8 cellular contexts compared by ENCODE assay signal in the genomic region with DNA sequence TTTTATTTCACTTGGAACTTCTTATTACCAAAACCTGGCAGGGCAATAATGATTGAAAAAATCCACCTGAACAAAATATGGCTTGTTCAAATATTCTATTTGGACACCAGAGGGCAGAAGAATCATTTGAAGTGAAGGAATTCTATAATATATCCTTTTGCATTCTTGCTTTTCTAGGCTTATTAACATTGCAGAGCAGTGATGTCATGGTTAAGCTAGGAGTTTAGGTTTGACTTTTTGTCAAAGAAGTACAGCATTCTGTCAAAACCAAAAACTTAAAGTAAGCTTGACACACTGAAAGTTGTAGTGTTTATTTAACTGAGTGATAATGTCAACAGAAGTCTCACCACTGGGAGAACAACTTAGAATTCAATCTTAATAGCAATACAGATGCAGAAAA.
A peak's percentile ranks its signal among the peaks of the same experiment; 100 is the strongest.
DNase-seq lines count a peak whose midpoint lies in the region; ATAC-seq and TF ChIP-seq lines count a peak whose summit lies in the region.

No MANE protein-coding gene starts in this region.

- CTCF ChIA-PET in CD8-positive, alpha-beta T cell (lab: Charles Lee) = interaction anchor here (0.6 to 1.0 kb wide), 2 partner anchors 14 to 1052 kb away, joined by 3 read pairs; no protein-coding TSS in a partner anchor

- no peaks in the 10 kb centered on the region for H3K36me3 Mint-ChIP-seq in CD8-positive, alpha-beta T cell
- no peaks in the 10 kb centered on the region for H3K36me3 Mint-ChIP-seq in brain
- H3K36me3 Mint-ChIP-seq in mesothelial cell of epicardium = peaks cover 31% of the 10 kb centered on the region
- no peaks in the 10 kb centered on the region for H3K36me3 Mint-ChIP-seq in natural killer cell

- intact Hi-C loops in CD8-positive, alpha-beta T cell (cut with DNase I, micrococcal nuclease) = no loop called here
- intact Hi-C loops in natural killer cell (cut with micrococcal nuclease) = no loop called here

- no peak overlapping the region for H3K27ac ChIP-seq in CD8-positive, alpha-beta T cell (ENCODE audit: low read depth, low read length)

- H3K36me3 ChIP-seq in CD8-positive, alpha-beta T cell (ENCODE audit: insufficient read depth, low read length) = no peaks in the 10 kb centered on the region

- no peak overlapping the region for H3K4me3 ChIP-seq in CD8-positive, alpha-beta T cell (ENCODE audit: low read depth, low read length)

- DNase-seq in CD8-positive, alpha-beta T cell = no peak
- DNase-seq in NCI-H1105 (lab: John Stamatoyannopoulos, UW) (peak; percentile 15), mesothelial cell of epicardium (ENCODE audit: low spot score in 2 of 2, unreplicated experiment in 2 of 2) (no peak), GM19240 (ENCODE audit: insufficient read length, low spot score) (no peak), natural killer cell (no peak), KG1 (lab: John Stamatoyannopoulos, UW) (no peak)

- H3K27me3 ChIP-seq in CD8-positive, alpha-beta T cell (ENCODE audit: insufficient read depth, low read length) = no peaks in the 10 kb centered on the region

- TF ChIP-seq CTCF in CD8-positive, alpha-beta T cell (IDR thresholded peaks at IDR 0.05) = peak; percentile 21
- TF ChIP-seq CTCF in brain (conservative IDR thresholded peaks at IDR 0.05) (peak; percentile 82 to 83), mesothelial cell of epicardium (IDR thresholded peaks at IDR 0.05; ENCODE audit: unreplicated experiment) (peak; percentile 74), natural killer cell (IDR thresholded peaks at IDR 0.05) (no peak)

- ATAC-seq in CD8-positive, alpha-beta T cell = no peak
- ATAC-seq in GM19468 (IDR thresholded peaks at IDR 0.05; ENCODE audit: extremely low read depth, unreplicated experiment) = peak; percentile 43
- no peak for ATAC-seq in natural killer cell

- POLR2A ChIA-PET in CD8-positive, alpha-beta T cell (lab: Charles Lee) = no interaction called here

- H3K4me3 Mint-ChIP-seq in CD8-positive, alpha-beta T cell = no peak overlapping the region
- H3K4me3 Mint-ChIP-seq in brain (no peak overlapping the region), mesothelial cell of epicardium (no peak overlapping the region), natural killer cell (no peak overlapping the region)

- no peaks in the 10 kb centered on the region for H3K4me1 Mint-ChIP-seq in CD8-positive, alpha-beta T cell (ENCODE audit: low read depth)
- peaks cover 1% of the 10 kb centered on the region for H3K4me1 Mint-ChIP-seq in brain
- H3K4me1 Mint-ChIP-seq in mesothelial cell of epicardium = peaks cover 45% of the 10 kb centered on the region
- no peaks in the 10 kb centered on the region for H3K4me1 Mint-ChIP-seq in natural killer cell

- no peaks in the 10 kb centered on the region for H3K9me3 Mint-ChIP-seq in CD8-positive, alpha-beta T cell
- no peaks in the 10 kb centered on the region for H3K9me3 Mint-ChIP-seq in brain
- H3K9me3 Mint-ChIP-seq in mesothelial cell of epicardium = no peaks in the 10 kb centered on the region
- H3K9me3 Mint-ChIP-seq in natural killer cell = peaks cover 0 to 4% of the 10 kb centered on the region in 2 donors

- H3K27ac Mint-ChIP-seq in CD8-positive, alpha-beta T cell = no peak overlapping the region
- H3K27ac Mint-ChIP-seq in brain (peak overlapping the region in 1 of 5 experiments; percentile 3), mesothelial cell of epicardium (peak overlapping the region; percentile 95), natural killer cell (no peak overlapping the region)

- H3K9me3 ChIP-seq in CD8-positive, alpha-beta T cell (ENCODE audit: low read length) = no peaks in the 10 kb centered on the region

- H3K27me3 Mint-ChIP-seq in CD8-positive, alpha-beta T cell (ENCODE audit: low read depth) = no peaks in the 10 kb centered on the region
- peaks cover 3% of the 10 kb centered on the region for H3K27me3 Mint-ChIP-seq in brain
- no peaks in the 10 kb centered on the region for H3K27me3 Mint-ChIP-seq in mesothelial cell of epicardium (ENCODE audit: low read depth)
- no peaks in the 10 kb centered on the region for H3K27me3 Mint-ChIP-seq in natural killer cell (ENCODE audit: low read depth in 2 of 2)

- no peaks in the 10 kb centered on the region for H3K4me1 ChIP-seq in CD8-positive, alpha-beta T cell (ENCODE audit: insufficient read depth, low read length)
